ENCODE assay signal across 8 cellular contexts in genomic region chr6:28251648-28252506, GRCh38. TPM values are rescaled to one million over a fixed set of nuclear protein-coding genes. Genes with fewer than 3 reads are reported as not detected.
A peak's percentile ranks its signal among the peaks of the same experiment; 100 is the strongest.
DNase-seq lines count a peak whose midpoint lies in the region; ATAC-seq, FAIRE-seq and TF ChIP-seq lines count a peak whose summit lies in the region.

TSS of gene ZKSCAN4 (minus strand) at chr6:28252269. CDS start at chr6:28251980, 289 bp downstream.

- peaks cover 26% of the 10 kb centered on the region for H3K36me3 ChIP-seq in KOPT-K1 (ENCODE audit: insufficient read depth, low read length)

- peak; percentile 80 for ATAC-seq in GM21515 (IDR thresholded peaks at IDR 0.05; ENCODE audit: unreplicated experiment)
- ATAC-seq in naive thymus-derived CD8-positive, alpha-beta T cell: peak; percentile 83 to 93
- peak; percentile 97 for ATAC-seq in stimulated activated memory B cell treated with anti-CD40 and anti-IgM and Interleukin-4, amounts not matched to agents 10 μg/mL and 1 μg/mL and 100 μg/mL, for 72 hours

- CTCF ChIA-PET in Calu3 (lab: Charles Lee): interaction anchor here (0.6 to 2.4 kb wide), 7 partner anchors 15 to 539 kb away, joined by 3 to 22 read pairs (median 5); partner anchors contain the start of genes PGBD1, ZKSCAN8 and ZSCAN26

- no peaks in the 10 kb centered on the region for H3K27me3 Mint-ChIP-seq in Calu3 (ENCODE audit: unreplicated experiment)
- peaks cover 0 to 2% (median 0%) of the 10 kb centered on the region in 5 donors for H3K27me3 Mint-ChIP-seq in naive thymus-derived CD8-positive, alpha-beta T cell
- H3K27me3 Mint-ChIP-seq in stimulated activated memory B cell treated with anti-CD40 and anti-IgM and Interleukin-4, amounts not matched to agents 10 μg/mL and 1 μg/mL and 100 μg/mL, for 72 hours: no peaks in the 10 kb centered on the region

- peak within 1 kb of the TSS; percentile 100 for H3K4me3 Mint-ChIP-seq in Calu3 (ENCODE audit: low read depth, unreplicated experiment)
- H3K4me3 Mint-ChIP-seq in naive thymus-derived CD8-positive, alpha-beta T cell: peak within 1 kb of the TSS; percentile 88 to 100 (median 98)
- peak within 1 kb of the TSS; percentile 97 for H3K4me3 Mint-ChIP-seq in stimulated activated memory B cell treated with anti-CD40 and anti-IgM and Interleukin-4, amounts not matched to agents 10 μg/mL and 1 μg/mL and 100 μg/mL, for 72 hours

- TF ChIP-seq CTCF in Calu3 (IDR thresholded peaks at IDR 0.05; ENCODE audit: unreplicated experiment): no peak

- H3K4me1 Mint-ChIP-seq in Calu3 (ENCODE audit: low read depth, unreplicated experiment): peaks cover 10% of the 10 kb centered on the region
- H3K4me1 Mint-ChIP-seq in naive thymus-derived CD8-positive, alpha-beta T cell: peaks cover 20 to 52% (median 47%) of the 10 kb centered on the region in 4 donors
- H3K4me1 Mint-ChIP-seq in stimulated activated memory B cell treated with anti-CD40 and anti-IgM and Interleukin-4, amounts not matched to agents 10 μg/mL and 1 μg/mL and 100 μg/mL, for 72 hours: peaks cover 34% of the 10 kb centered on the region

- POLR2A ChIA-PET in naive thymus-derived CD8-positive, alpha-beta T cell (lab: Charles Lee): interaction anchor here (0.6 to 3.8 kb wide), 15 partner anchors 9 to 171 kb away, joined by 3 to 75 read pairs (median 4); partner anchors contain the start of genes ZKSCAN3, ZKSCAN8 and ZSCAN26

- H3K27ac ChIP-seq in KOPT-K1 (ENCODE audit: low read depth, low read length, poor library complexity, severe bottlenecking): peak within 1 kb of the TSS; percentile 70

- peak within 1 kb of the TSS; percentile 64 for H3K27ac Mint-ChIP-seq in Calu3 (ENCODE audit: unreplicated experiment)
- peak within 1 kb of the TSS; percentile 91 to 98 (median 95) for H3K27ac Mint-ChIP-seq in naive thymus-derived CD8-positive, alpha-beta T cell
- H3K27ac Mint-ChIP-seq in stimulated activated memory B cell treated with anti-CD40 and anti-IgM and Interleukin-4, amounts not matched to agents 10 μg/mL and 1 μg/mL and 100 μg/mL, for 72 hours: peak within 1 kb of the TSS; percentile 90

- no peaks in the 10 kb centered on the region for H3K9me3 ChIP-seq in KOPT-K1 (ENCODE audit: insufficient read depth, low read length, poor library complexity, severe bottlenecking)

- FAIRE-seq in RCC 7860 (lab: Jason Lieb, UNC): no peak

- peaks cover 16% of the 10 kb centered on the region for H3K36me3 Mint-ChIP-seq in Calu3 (ENCODE audit: insufficient read depth, unreplicated experiment)
- H3K36me3 Mint-ChIP-seq in naive thymus-derived CD8-positive, alpha-beta T cell: peaks cover 0 to 28% (median 10%) of the 10 kb centered on the region in 3 donors
- H3K36me3 Mint-ChIP-seq in stimulated activated memory B cell treated with anti-CD40 and anti-IgM and Interleukin-4, amounts not matched to agents 10 μg/mL and 1 μg/mL and 100 μg/mL, for 72 hours: peaks cover 19% of the 10 kb centered on the region

- no TSS peak for BruUV-seq in Calu3 (replicated peaks; lab: Mats Ljungman, UMichigan)

- intact Hi-C loops in Calu3 (cut with micrococcal nuclease; ENCODE audit: unreplicated experiment): loop anchor here (1.0 to 10.0 kb wide), 4 partner anchors 15 to 333 kb away; partner anchors contain the start of genes PGBD1, ZKSCAN8 and ZSCAN26

- peak; percentile 84 for DNase-seq in Calu3
- peak; percentile 70 for DNase-seq in RCC 7860 (ENCODE audit: low spot score)
- DNase-seq in activated T-helper 1 cell treated with Interleukin-2 at 50 U/mL for 16 hours (ENCODE audit: low read depth): peak; percentile 55
- peak; percentile 96 for DNase-seq in fibroblast of peridontal ligament (ENCODE audit: extremely low read depth)
- DNase-seq in naive thymus-derived CD8-positive, alpha-beta T cell: peak; percentile 55 to 91 (median 82)

- peaks cover 4% of the 10 kb centered on the region for H3K9me3 Mint-ChIP-seq in Calu3 (ENCODE audit: low read depth, unreplicated experiment)
- H3K9me3 Mint-ChIP-seq in naive thymus-derived CD8-positive, alpha-beta T cell: peaks cover 0 to 10% (median 0%) of the 10 kb centered on the region in 9 donors
- H3K9me3 Mint-ChIP-seq in stimulated activated memory B cell treated with anti-CD40 and anti-IgM and Interleukin-4, amounts not matched to agents 10 μg/mL and 1 μg/mL and 100 μg/mL, for 72 hours: no peaks in the 10 kb centered on the region

RNA-seq across cellular contexts. Expression of gene ZKSCAN4, which starts in this region (rescaled TPM):
- 6.1 and 6.7 TPM in 2 replicates for total RNA-seq in Calu3 (2022)
- total RNA-seq in naive thymus-derived CD8-positive, alpha-beta T cell: 10 to 100 TPM; 10.5 to 11.4 TPM
- polyA plus RNA-seq in naive thymus-derived CD8-positive, alpha-beta T cell: 1 to 10 TPM; 3.4 to 7.1 (median 4.1) TPM

Comparison
In these comparisons a context has a peak if more than half of its experiments do, and no peak if none do; other contexts are left out.
1. Peak in every context shown above with its lines: DNase-seq, ATAC-seq and H3K27ac ChIP-seq.